In the genomic region with DNA sequence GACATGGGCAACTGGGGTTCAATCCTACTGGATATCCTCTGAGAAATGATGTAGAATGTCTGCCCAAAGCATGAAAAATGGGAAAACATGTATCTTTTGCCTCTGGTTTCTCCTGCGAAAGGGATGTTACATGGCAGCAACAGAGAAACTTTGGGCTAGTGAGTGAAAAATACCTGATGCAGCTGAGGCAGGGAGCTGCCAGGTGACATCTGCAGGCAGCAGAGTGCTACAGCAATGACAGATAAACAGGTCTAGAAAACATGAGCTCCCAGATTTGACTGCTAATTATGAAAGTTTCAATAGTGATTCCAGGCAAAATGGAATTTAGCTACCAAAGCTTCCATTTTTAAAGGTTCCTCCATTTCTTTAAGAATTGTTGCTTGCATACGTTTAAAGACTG, we compare ENCODE assay signal across 2 cellular contexts.
TF ChIP-seq lines count a peak whose summit lies in the region.

No MANE protein-coding gene starts in this region.

TF ChIP-seq in IMR-90, 13 proteins besides CTCF, POLR2A, EP300 and RAD21:
- TF ChIP-seq FOS (IDR thresholded peaks at IDR 0.05; ENCODE audit: low read depth, low read length) (no peak), RFX5 (IDR thresholded peaks at IDR 0.05; ENCODE audit: low read depth, low read length) (no peak), SMC3 (IDR thresholded peaks at IDR 0.05; ENCODE audit: low read depth, low read length) (no peak), RCOR1 (IDR thresholded peaks at IDR 0.05; ENCODE audit: insufficient replicate concordance, low read length) (no peak), MAZ (IDR thresholded peaks at IDR 0.05; ENCODE audit: borderline replicate concordance, low read depth, low read length) (no peak), MAFK (IDR thresholded peaks at IDR 0.05; ENCODE audit: low read depth, low read length) (no peak), NFE2L2 (IDR thresholded peaks at IDR 0.05; ENCODE audit: low read depth, low read length) (no peak), BHLHE40 (IDR thresholded peaks at IDR 0.05; ENCODE audit: low read depth, low read length) (no peak), CHD1 (IDR thresholded peaks at IDR 0.05; ENCODE audit: low read depth, low read length) (no peak), CEBPB (IDR thresholded peaks at IDR 0.05; ENCODE audit: low read depth, low read length) (no peak), MXI1 (IDR thresholded peaks at IDR 0.05; ENCODE audit: borderline replicate concordance, low read depth, low read length) (no peak)
- TF ChIP-seq, protein P1, sequence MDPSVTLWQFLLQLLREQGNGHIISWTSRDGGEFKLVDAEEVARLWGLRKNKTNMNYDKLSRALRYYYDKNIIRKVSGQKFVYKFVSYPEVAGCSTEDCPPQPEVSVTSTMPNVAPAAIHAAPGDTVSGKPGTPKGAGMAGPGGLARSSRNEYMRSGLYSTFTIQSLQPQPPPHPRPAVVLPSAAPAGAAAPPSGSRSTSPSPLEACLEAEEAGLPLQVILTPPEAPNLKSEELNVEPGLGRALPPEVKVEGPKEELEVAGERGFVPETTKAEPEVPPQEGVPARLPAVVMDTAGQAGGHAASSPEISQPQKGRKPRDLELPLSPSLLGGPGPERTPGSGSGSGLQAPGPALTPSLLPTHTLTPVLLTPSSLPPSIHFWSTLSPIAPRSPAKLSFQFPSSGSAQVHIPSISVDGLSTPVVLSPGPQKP (IDR thresholded peaks at IDR 0.05; ENCODE audit: borderline replicate concordance, low read depth, low read length): no peak
- TF ChIP-seq, protein P2, sequence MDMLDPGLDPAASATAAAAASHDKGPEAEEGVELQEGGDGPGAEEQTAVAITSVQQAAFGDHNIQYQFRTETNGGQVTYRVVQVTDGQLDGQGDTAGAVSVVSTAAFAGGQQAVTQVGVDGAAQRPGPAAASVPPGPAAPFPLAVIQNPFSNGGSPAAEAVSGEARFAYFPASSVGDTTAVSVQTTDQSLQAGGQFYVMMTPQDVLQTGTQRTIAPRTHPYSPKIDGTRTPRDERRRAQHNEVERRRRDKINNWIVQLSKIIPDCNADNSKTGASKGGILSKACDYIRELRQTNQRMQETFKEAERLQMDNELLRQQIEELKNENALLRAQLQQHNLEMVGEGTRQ (IDR thresholded peaks at IDR 0.05; ENCODE audit: low read depth, low read length): no peak

TF ChIP-seq in K562, 482 proteins besides CTCF, POLR2A, EP300 and RAD21:
- TF ChIP-seq, protein P3, sequence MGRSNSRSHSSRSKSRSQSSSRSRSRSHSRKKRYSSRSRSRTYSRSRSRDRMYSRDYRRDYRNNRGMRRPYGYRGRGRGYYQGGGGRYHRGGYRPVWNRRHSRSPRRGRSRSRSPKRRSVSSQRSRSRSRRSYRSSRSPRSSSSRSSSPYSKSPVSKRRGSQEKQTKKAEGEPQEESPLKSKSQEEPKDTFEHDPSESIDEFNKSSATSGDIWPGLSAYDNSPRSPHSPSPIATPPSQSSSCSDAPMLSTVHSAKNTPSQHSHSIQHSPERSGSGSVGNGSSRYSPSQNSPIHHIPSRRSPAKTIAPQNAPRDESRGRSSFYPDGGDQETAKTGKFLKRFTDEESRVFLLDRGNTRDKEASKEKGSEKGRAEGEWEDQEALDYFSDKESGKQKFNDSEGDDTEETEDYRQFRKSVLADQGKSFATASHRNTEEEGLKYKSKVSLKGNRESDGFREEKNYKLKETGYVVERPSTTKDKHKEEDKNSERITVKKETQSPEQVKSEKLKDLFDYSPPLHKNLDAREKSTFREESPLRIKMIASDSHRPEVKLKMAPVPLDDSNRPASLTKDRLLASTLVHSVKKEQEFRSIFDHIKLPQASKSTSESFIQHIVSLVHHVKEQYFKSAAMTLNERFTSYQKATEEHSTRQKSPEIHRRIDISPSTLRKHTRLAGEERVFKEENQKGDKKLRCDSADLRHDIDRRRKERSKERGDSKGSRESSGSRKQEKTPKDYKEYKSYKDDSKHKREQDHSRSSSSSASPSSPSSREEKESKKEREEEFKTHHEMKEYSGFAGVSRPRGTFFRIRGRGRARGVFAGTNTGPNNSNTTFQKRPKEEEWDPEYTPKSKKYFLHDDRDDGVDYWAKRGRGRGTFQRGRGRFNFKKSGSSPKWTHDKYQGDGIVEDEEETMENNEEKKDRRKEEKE (IDR thresholded peaks at IDR 0.05; ENCODE audit: borderline replicate concordance in 1 of 2, control insufficient read depth in 1 of 2, low read depth in 2 of 2, low read length in 1 of 2): no peak
- peak; percentile 73 for TF ChIP-seq SMC3 (conservative IDR thresholded peaks at IDR 0.05; ENCODE audit: insufficient read depth, low read depth, low read length)
- TF ChIP-seq MAZ (CRISPR knock-in tag; conservative IDR thresholded peaks at IDR 0.05 in 1 of 2, IDR thresholded peaks at IDR 0.05 in 1 of 2): peak in 1 of 2 experiments; percentile 29; a peak in 1 of 4 replicates
- TF ChIP-seq FOXK2 (conservative IDR thresholded peaks at IDR 0.05 in 1 of 2, IDR thresholded peaks at IDR 0.05 in 1 of 2; ENCODE audit: low read depth in 2 of 2): 0 out of 4 replicates have a peak, but pooled peaks of 1 of the 2 experiments have one; percentile 19
- TF ChIP-seq ZNF589 (CRISPR knock-in tag; IDR thresholded peaks at IDR 0.05; ENCODE audit: low read depth): no peak
- TF ChIP-seq, protein P4, sequence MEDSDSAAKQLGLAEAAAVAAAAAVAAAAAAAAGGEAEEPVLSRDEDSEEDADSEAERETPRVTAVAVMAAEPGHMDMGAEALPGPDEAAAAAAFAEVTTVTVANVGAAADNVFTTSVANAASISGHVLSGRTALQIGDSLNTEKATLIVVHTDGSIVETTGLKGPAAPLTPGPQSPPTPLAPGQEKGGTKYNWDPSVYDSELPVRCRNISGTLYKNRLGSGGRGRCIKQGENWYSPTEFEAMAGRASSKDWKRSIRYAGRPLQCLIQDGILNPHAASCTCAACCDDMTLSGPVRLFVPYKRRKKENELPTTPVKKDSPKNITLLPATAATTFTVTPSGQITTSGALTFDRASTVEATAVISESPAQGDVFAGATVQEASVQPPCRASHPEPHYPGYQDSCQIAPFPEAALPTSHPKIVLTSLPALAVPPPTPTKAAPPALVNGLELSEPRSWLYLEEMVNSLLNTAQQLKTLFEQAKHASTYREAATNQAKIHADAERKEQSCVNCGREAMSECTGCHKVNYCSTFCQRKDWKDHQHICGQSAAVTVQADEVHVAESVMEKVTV (CRISPR knock-in tag; IDR thresholded peaks at IDR 0.05): peak; percentile 42; the same call in 1 of the 2 replicates
- TF ChIP-seq, protein P5, sequence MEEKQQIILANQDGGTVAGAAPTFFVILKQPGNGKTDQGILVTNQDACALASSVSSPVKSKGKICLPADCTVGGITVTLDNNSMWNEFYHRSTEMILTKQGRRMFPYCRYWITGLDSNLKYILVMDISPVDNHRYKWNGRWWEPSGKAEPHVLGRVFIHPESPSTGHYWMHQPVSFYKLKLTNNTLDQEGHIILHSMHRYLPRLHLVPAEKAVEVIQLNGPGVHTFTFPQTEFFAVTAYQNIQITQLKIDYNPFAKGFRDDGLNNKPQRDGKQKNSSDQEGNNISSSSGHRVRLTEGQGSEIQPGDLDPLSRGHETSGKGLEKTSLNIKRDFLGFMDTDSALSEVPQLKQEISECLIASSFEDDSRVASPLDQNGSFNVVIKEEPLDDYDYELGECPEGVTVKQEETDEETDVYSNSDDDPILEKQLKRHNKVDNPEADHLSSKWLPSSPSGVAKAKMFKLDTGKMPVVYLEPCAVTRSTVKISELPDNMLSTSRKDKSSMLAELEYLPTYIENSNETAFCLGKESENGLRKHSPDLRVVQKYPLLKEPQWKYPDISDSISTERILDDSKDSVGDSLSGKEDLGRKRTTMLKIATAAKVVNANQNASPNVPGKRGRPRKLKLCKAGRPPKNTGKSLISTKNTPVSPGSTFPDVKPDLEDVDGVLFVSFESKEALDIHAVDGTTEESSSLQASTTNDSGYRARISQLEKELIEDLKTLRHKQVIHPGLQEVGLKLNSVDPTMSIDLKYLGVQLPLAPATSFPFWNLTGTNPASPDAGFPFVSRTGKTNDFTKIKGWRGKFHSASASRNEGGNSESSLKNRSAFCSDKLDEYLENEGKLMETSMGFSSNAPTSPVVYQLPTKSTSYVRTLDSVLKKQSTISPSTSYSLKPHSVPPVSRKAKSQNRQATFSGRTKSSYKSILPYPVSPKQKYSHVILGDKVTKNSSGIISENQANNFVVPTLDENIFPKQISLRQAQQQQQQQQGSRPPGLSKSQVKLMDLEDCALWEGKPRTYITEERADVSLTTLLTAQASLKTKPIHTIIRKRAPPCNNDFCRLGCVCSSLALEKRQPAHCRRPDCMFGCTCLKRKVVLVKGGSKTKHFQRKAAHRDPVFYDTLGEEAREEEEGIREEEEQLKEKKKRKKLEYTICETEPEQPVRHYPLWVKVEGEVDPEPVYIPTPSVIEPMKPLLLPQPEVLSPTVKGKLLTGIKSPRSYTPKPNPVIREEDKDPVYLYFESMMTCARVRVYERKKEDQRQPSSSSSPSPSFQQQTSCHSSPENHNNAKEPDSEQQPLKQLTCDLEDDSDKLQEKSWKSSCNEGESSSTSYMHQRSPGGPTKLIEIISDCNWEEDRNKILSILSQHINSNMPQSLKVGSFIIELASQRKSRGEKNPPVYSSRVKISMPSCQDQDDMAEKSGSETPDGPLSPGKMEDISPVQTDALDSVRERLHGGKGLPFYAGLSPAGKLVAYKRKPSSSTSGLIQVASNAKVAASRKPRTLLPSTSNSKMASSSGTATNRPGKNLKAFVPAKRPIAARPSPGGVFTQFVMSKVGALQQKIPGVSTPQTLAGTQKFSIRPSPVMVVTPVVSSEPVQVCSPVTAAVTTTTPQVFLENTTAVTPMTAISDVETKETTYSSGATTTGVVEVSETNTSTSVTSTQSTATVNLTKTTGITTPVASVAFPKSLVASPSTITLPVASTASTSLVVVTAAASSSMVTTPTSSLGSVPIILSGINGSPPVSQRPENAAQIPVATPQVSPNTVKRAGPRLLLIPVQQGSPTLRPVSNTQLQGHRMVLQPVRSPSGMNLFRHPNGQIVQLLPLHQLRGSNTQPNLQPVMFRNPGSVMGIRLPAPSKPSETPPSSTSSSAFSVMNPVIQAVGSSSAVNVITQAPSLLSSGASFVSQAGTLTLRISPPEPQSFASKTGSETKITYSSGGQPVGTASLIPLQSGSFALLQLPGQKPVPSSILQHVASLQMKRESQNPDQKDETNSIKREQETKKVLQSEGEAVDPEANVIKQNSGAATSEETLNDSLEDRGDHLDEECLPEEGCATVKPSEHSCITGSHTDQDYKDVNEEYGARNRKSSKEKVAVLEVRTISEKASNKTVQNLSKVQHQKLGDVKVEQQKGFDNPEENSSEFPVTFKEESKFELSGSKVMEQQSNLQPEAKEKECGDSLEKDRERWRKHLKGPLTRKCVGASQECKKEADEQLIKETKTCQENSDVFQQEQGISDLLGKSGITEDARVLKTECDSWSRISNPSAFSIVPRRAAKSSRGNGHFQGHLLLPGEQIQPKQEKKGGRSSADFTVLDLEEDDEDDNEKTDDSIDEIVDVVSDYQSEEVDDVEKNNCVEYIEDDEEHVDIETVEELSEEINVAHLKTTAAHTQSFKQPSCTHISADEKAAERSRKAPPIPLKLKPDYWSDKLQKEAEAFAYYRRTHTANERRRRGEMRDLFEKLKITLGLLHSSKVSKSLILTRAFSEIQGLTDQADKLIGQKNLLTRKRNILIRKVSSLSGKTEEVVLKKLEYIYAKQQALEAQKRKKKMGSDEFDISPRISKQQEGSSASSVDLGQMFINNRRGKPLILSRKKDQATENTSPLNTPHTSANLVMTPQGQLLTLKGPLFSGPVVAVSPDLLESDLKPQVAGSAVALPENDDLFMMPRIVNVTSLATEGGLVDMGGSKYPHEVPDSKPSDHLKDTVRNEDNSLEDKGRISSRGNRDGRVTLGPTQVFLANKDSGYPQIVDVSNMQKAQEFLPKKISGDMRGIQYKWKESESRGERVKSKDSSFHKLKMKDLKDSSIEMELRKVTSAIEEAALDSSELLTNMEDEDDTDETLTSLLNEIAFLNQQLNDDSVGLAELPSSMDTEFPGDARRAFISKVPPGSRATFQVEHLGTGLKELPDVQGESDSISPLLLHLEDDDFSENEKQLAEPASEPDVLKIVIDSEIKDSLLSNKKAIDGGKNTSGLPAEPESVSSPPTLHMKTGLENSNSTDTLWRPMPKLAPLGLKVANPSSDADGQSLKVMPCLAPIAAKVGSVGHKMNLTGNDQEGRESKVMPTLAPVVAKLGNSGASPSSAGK (IDR thresholded peaks at IDR 0.05): no peak
